In genomic region chrX:49191033-49191871, GRCh38 we compare ENCODE assay signal across 8 cellular contexts.
DNase-seq lines count a peak whose midpoint lies in the region; ATAC-seq and TF ChIP-seq lines count a peak whose summit lies in the region.

No MANE protein-coding gene starts in this region.

- CTCF ChIA-PET in AG04449 (lab: Yijun Ruan, JAX) = interaction anchor here (0.7 to 2.3 kb wide), 6 partner anchors 9 to 647 kb away, joined by 3 to 8 read pairs (median 4); partner anchors contain the start of gene SYP

- POLR2A ChIA-PET in AG04449 (lab: Yijun Ruan, JAX) = interaction anchor here (0.5 to 1.2 kb wide), 4 partner anchors 27 to 111 kb away, joined by 3 to 4 read pairs (median 3); partner anchors contain the start of genes CCDC22 and PPP1R3F

- DNase-seq in AG04449 (ENCODE audit: low read depth, low spot score) (peak; percentile 99), NCI-H2196 (lab: John Stamatoyannopoulos, UW; ENCODE audit: unreplicated experiment) (peak; percentile 95), iris pigment epithelial cell (ENCODE audit: low read depth) (peak; percentile 100)
- peak; percentile 21 to 64 (median 56) for DNase-seq in activated CD4-positive, CD25-positive, alpha-beta regulatory T cell (lab: John Stamatoyannopoulos, UW)
- peak; percentile 92 for DNase-seq in central memory CD4-positive, alpha-beta T cell
- DNase-seq in stimulated activated CD4-positive, alpha-beta T cell treated with anti-CD3 and anti-CD28 coated beads, Interleukin-12 subunit alpha, Interleukin-12 subunit beta, amount 100 ng/mL, for 4 hours = peak; percentile 69

- TF ChIP-seq CTCF in AG04449 (IDR thresholded peaks at IDR 0.05; ENCODE audit: insufficient read depth, low read length, missing control alignments) = no peak

- ATAC-seq in GM18873 (IDR thresholded peaks at IDR 0.05; ENCODE audit: low FRiP score, unreplicated experiment) (peak; percentile 88), HG03135 (IDR thresholded peaks at IDR 0.05; ENCODE audit: unreplicated experiment) (peak; percentile 92)

- H3K4me3 ChIP-seq in AG04449 (ENCODE audit: low read depth, low read length) = peak overlapping the region; percentile 71

Comparison
In these comparisons a context has a peak if more than half of its experiments do, and no peak if none do; other contexts are left out.
1. Peak in every context shown above with its lines: DNase-seq, ATAC-seq and H3K4me3 ChIP-seq.